In the genomic region with DNA sequence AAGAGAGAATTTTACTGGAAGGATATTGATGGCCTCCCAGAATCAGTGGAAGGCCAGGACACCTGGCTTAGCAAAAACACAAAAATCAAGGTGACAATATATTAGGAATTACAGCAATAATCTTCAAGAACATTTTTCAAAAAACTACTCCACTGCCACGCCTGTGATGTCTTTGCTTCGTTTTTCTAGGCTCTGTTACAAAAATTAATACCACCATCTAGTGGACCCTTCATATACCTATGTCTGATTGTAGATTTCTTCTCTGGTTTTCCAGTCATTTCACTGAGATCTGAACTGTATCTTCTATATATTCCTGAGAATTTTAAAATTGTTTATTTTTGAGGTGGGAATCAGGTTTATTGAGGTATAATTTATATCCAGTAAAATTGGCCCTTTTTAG, we compare ENCODE assay signal across 9 cellular contexts. TPM values are rescaled to one million over a fixed set of nuclear protein-coding genes. Genes with fewer than 3 reads are reported as not detected.
DNase-seq lines count a peak whose midpoint lies in the region; ATAC-seq and TF ChIP-seq lines count a peak whose summit lies in the region.
"Had no signal": no experiment of that assay in that cellular context is flagged by ENCODE, and none has a peak within 500 bp of the region (broad histone marks: within the 10 kb centered on the region; RNA-seq: fewer than 3 reads in every experiment).

No MANE protein-coding gene starts in this region.

- H3K27ac ChIP-seq in heart left ventricle (no peak overlapping the region), right atrium auricular region (no peak overlapping the region), body of pancreas (peak overlapping the region in 3 of 4 donors; percentile 15 to 44 (median 34)), upper lobe of right lung (no peak overlapping the region)

- WGBS in heart left ventricle, 4 donors: 3 to 13% (median 5%) methylated on average over 2 of the region's 2 CpGs
- WGBS in body of pancreas, 2 donors: 0 to 2% methylated on average over 2 of the region's 2 CpGs

- TF ChIP-seq CTCF in heart left ventricle (IDR thresholded peaks at IDR 0.05) (peak in 7 of 12 donors; percentile 8 to 39 (median 19)), right atrium auricular region (IDR thresholded peaks at IDR 0.05) (peak in 1 of 2 donors; percentile 40), body of pancreas (IDR thresholded peaks at IDR 0.05) (peak in 6 of 7 experiments; percentile 14 to 60 (median 47)), upper lobe of right lung (IDR thresholded peaks at IDR 0.05) (peak; percentile 21)

- H3K4me1 ChIP-seq in heart left ventricle: peaks cover 0 to 5% (median 2%) of the 10 kb centered on the region in 12 donors
- H3K4me1 ChIP-seq in right atrium auricular region: no peaks in the 10 kb centered on the region
- H3K4me1 ChIP-seq in body of pancreas: peaks cover 13% of the 10 kb centered on the region
- H3K4me1 ChIP-seq in upper lobe of right lung: no peaks in the 10 kb centered on the region

- DNase-seq in heart left ventricle (no peak), right atrium auricular region (ENCODE audit: low spot score) (no peak), LHCN-M2 (ENCODE audit: low read depth) (peak; percentile 32), body of pancreas (no peak), upper lobe of right lung (no peak), NCI-H345 treated with DMSO at 0.1 percent for 48 hours (lab: John Stamatoyannopoulos, UW; ENCODE audit: unreplicated experiment) (no peak), NCI-H748 (lab: John Stamatoyannopoulos, UW; ENCODE audit: unreplicated experiment) (no peak)

- no peak overlapping the region for H3K4me3 ChIP-seq in heart left ventricle
- no peak overlapping the region for H3K4me3 ChIP-seq in right atrium auricular region
- no peak overlapping the region for H3K4me3 ChIP-seq in body of pancreas
- H3K4me3 ChIP-seq in upper lobe of right lung: no peak overlapping the region

- H3K27me3 ChIP-seq in heart left ventricle (no peaks in the 10 kb centered on the region), right atrium auricular region (no peaks in the 10 kb centered on the region), body of pancreas (no peaks in the 10 kb centered on the region), upper lobe of right lung (no peaks in the 10 kb centered on the region)

- H3K36me3 ChIP-seq in heart left ventricle (no peaks in the 10 kb centered on the region), right atrium auricular region (no peaks in the 10 kb centered on the region), body of pancreas (replicated peaks in 1 of 2; ENCODE audit: insufficient read depth in 1 of 2, low read depth in 2 of 2) (no peaks in the 10 kb centered on the region), upper lobe of right lung (no peaks in the 10 kb centered on the region)

- intact Hi-C loops in heart left ventricle (cut with DNase I) (loop anchor here in 2 of 10 donors (10.0 kb wide), 2 partner anchors 55 to 105 kb away; partner anchors contain the start of gene C3orf33 (in 1 of the 2)), body of pancreas (cut with DNase I) (no loop called here), upper lobe of right lung (cut with DNase I) (no loop called here)

- ATAC-seq in heart left ventricle (no peak), body of pancreas (peak; percentile 65), upper lobe of right lung (no peak), HG03457 (IDR thresholded peaks at IDR 0.05; ENCODE audit: unreplicated experiment) (no peak)
- ATAC-seq: activated CD4-positive, CD25-positive, alpha-beta regulatory T cell treated with anti-CD3 and anti-CD28 coated beads, Interleukin-2, amount 50 U/mL, for 24 hours had no signal

- no peaks in the 10 kb centered on the region for H3K9me3 ChIP-seq in heart left ventricle
- H3K9me3 ChIP-seq in right atrium auricular region: no peaks in the 10 kb centered on the region
- no peaks in the 10 kb centered on the region for H3K9me3 ChIP-seq in body of pancreas
- H3K9me3 ChIP-seq in upper lobe of right lung: no peaks in the 10 kb centered on the region

- TF ChIP-seq POLR2A in heart left ventricle (IDR thresholded peaks at IDR 0.05) (no peak), body of pancreas (IDR thresholded peaks at IDR 0.05) (no peak)

RNA-seq across cellular contexts. Expression of gene SLC33A1, which starts 5.6 kb away (rescaled TPM):
- 10 to 100 TPM; 14.6 to 30.5 (median 21.6) TPM for total RNA-seq in heart left ventricle
- polyA plus RNA-seq in heart left ventricle: 10 to 100 TPM in 1 of 2 donors, 1 to 10 TPM in 1; 4.8 to 24.1 TPM
- total RNA-seq in right atrium auricular region: 10 to 100 TPM; 22.3 to 24.6 TPM
- total RNA-seq in LHCN-M2 (2014; rRNA removed): 28.2 and 30.5 TPM in 2 replicates
- 9.6 TPM for polyA plus RNA-seq in LHCN-M2 (2012)
- 10 to 100 TPM; 40.0 to 42.2 TPM for total RNA-seq in body of pancreas
- total RNA-seq in upper lobe of right lung: 36.5 TPM

RNA-seq across cellular contexts. Expression of gene GMPS, which starts 10.6 kb away (rescaled TPM):
- 10 to 100 TPM; 21.4 to 36.8 (median 32.3) TPM for total RNA-seq in heart left ventricle
- 10 to 100 TPM; 11.9 to 26.9 TPM for polyA plus RNA-seq in heart left ventricle
- total RNA-seq in right atrium auricular region: 10 to 100 TPM; 22.2 to 22.9 TPM
- 73.2 and 84.3 TPM in 2 replicates for total RNA-seq in LHCN-M2 (2014; rRNA removed)
- polyA plus RNA-seq in LHCN-M2 (2012): 39.8 TPM
- 10 to 100 TPM; 18.5 to 20.2 TPM for total RNA-seq in body of pancreas
- 41.2 TPM for total RNA-seq in upper lobe of right lung

RNA-seq across cellular contexts. Expression of gene C3orf33, which starts 53.8 kb away (rescaled TPM):
- total RNA-seq in heart left ventricle (1 to 10 TPM; 3.4 to 8.8 (median 5.8) TPM), right atrium auricular region (1 to 10 TPM; 5.3 to 9.4 TPM), LHCN-M2 (2014; rRNA removed) (3.4 and 4.1 TPM in 2 replicates), body of pancreas (10 to 100 TPM in 1 of 2 donors, 1 to 10 TPM in 1; 4.9 to 14.8 TPM), upper lobe of right lung (4.5 TPM)
- polyA plus RNA-seq in heart left ventricle: 1 to 10 TPM; 2.9 to 3.0 TPM
- polyA plus RNA-seq in LHCN-M2 (2012): 1.1 TPM

Comparison
In these comparisons a context has a peak if more than half of its experiments do, and no peak if none do; other contexts are left out.
1. H3K27ac ChIP-seq: peak in body of pancreas (3 of 4); none in heart left ventricle (0 of 12), right atrium auricular region (0 of 2) and upper lobe of right lung (single experiment).